ENCODE assay signal across 8 cellular contexts in the genomic region with DNA sequence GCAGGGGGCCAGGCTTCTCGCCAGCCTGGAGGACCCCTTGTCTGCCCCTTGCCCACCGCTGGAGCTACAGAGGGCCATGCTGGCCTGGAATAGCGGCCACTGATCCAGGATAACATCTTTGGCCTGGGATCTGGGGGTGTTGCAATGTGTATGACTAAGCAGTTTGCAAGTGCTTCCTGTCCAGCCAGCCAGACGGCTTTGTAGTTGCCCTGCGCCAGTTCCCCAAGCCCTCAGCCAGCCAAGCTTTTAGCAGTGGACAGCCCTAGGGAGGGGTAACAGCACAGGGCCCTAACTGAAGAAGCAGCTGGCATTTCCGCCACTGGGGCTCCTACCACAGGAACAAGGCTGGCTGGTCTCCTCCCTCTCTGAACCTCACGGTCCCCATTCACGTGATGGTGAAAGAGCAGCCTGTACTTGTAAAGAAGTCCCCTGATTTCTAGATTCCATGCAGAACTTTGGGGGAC. TPM values are rescaled to one million over a fixed set of nuclear protein-coding genes. Genes with fewer than 3 reads are reported as not detected.
DNase-seq lines count a peak whose midpoint lies in the region; TF ChIP-seq lines count a peak whose summit lies in the region.

No MANE protein-coding gene starts in this region.

- DNase-seq in COLO668 (lab: John Stamatoyannopoulos, UW; ENCODE audit: unreplicated experiment) (peak; percentile 66), NCI-H510A (lab: John Stamatoyannopoulos, UW) (peak; percentile 82), coronary artery (ENCODE audit: low spot score) (peak; percentile 90), mesenchymal stem cell (peak; percentile 98), NCI-H1436 treated with DMSO at 0.1 percent for 48 hours (lab: John Stamatoyannopoulos, UW) (no peak), H9 (no peak)
- no peak for DNase-seq in activated CD4-positive, alpha-beta T cell treated with anti-CD3 and anti-CD28 coated beads for 48 hours
- DNase-seq in activated effector memory CD4-positive, alpha-beta T cell treated with anti-CD3 and anti-CD28 coated beads, Interleukin-2, amount 50 U/mL, for 16 hours, result no peak

- H3K18ac ChIP-seq in mesenchymal stem cell (ENCODE audit: low read depth in 1 of 2, low read length in 2 of 2) (peak overlapping the region; percentile 91 to 100), H9 (ENCODE audit: insufficient read length, low read depth, low read length) (no peak overlapping the region)

- H2AFZ ChIP-seq in mesenchymal stem cell (ENCODE audit: low read depth, low read length), result no peak overlapping the region
- no peak overlapping the region for H2AFZ ChIP-seq in H9 (ENCODE audit: low read length)

- peak overlapping the region; percentile 98 to 100 for H3K4ac ChIP-seq in mesenchymal stem cell (ENCODE audit: low read depth in 1 of 2, low read length in 2 of 2)
- H3K4ac ChIP-seq in H9 (ENCODE audit: low read depth, low read length), result no peak overlapping the region

- WGBS in mesenchymal stem cell, result 13% methylated on average over 8 of the region's 8 CpGs
- no CpG with 5 or more reads among the region's 8 CpGs for WGBS in H9 (ENCODE audit: extremely low coverage, insufficient read length, low lambda C conversion rate)

- H4K5ac ChIP-seq in H9 (ENCODE audit: insufficient read length, low read depth, low read length), result no peak overlapping the region

- H3K4me2 ChIP-seq in mesenchymal stem cell (ENCODE audit: low read length, poor library complexity, severe bottlenecking) (no peak overlapping the region), H9 (ENCODE audit: insufficient read depth, insufficient read length, low read length) (no peak overlapping the region)

- H3K14ac ChIP-seq in mesenchymal stem cell (ENCODE audit: low read length in 2 of 2), result peak overlapping the region in 1 of 2 experiments; percentile 94
- no peak overlapping the region for H3K14ac ChIP-seq in H9 (ENCODE audit: insufficient read depth, low read length)

- peak overlapping the region; percentile 43 to 86 for H3K27ac ChIP-seq in coronary artery
- peak overlapping the region; percentile 31 for H3K27ac ChIP-seq in mesenchymal stem cell (ENCODE audit: low read length, poor library complexity, severe bottlenecking)
- no peak overlapping the region for H3K27ac ChIP-seq in H9 (ENCODE audit: insufficient read length, low read depth, low read length)

- H3K23ac ChIP-seq in mesenchymal stem cell (ENCODE audit: low read length in 2 of 2), result peak overlapping the region in 1 of 2 experiments; percentile 90
- no peak overlapping the region for H3K23ac ChIP-seq in H9 (ENCODE audit: insufficient read length, low read depth, low read length)

- H3K4me1 ChIP-seq in mesenchymal stem cell (ENCODE audit: control insufficient read depth, insufficient read depth, low read depth, low read length), result peaks cover 13% of the 10 kb centered on the region
- H3K4me1 ChIP-seq in H9 (ENCODE audit: insufficient read depth, low read length), result no peaks in the 10 kb centered on the region

- no peaks in the 10 kb centered on the region for H3K23me2 ChIP-seq in H9 (ENCODE audit: insufficient read length, low read depth, low read length, poor library complexity, severe bottlenecking)

- peaks cover 0 to 54% (median 6%) of the 10 kb centered on the region in 3 experiments; a peak in 4 of 7 replicates for H3K36me3 Mint-ChIP-seq in H9 (ENCODE audit: insufficient read depth in 1 of 3, low read depth in 3 of 3)

- peaks cover 61 to 74% of the 10 kb centered on the region in 2 experiments for H3K36me3 ChIP-seq in mesenchymal stem cell (ENCODE audit: control insufficient read depth in 1 of 2, insufficient read depth in 2 of 2, low read depth in 1 of 2, low read length in 2 of 2)

- peak overlapping the region; percentile 58 for H3K9ac ChIP-seq in mesenchymal stem cell (ENCODE audit: low read length)
- H3K9ac ChIP-seq in H9 (ENCODE audit: extremely low read depth, insufficient read length, low read length), result no peak overlapping the region

- H3T11ph ChIP-seq in H9 (ENCODE audit: low read length), result no peak overlapping the region

- peaks cover 5% of the 10 kb centered on the region for H3K79me1 ChIP-seq in mesenchymal stem cell (replicated peaks; ENCODE audit: low read length, poor library complexity, severe bottlenecking)
- no peaks in the 10 kb centered on the region for H3K79me1 ChIP-seq in H9 (ENCODE audit: insufficient read depth, low read depth, low read length, poor library complexity, severe bottlenecking)

- peak overlapping the region; percentile 100 for H2BK12ac ChIP-seq in mesenchymal stem cell (ENCODE audit: low read length in 2 of 2)
- H2BK12ac ChIP-seq in H9 (ENCODE audit: insufficient read length, low read depth, low read length), result no peak overlapping the region

- H3K4me3 Mint-ChIP-seq in H9, result no peak overlapping the region

- H4K20me1 ChIP-seq in H9 (ENCODE audit: control insufficient read depth, insufficient read depth, insufficient read length), result no peaks in the 10 kb centered on the region

- H2BK120ac ChIP-seq in mesenchymal stem cell (ENCODE audit: low read depth, low read length), result peak overlapping the region; percentile 100
- H2BK120ac ChIP-seq in H9 (ENCODE audit: low read depth, low read length, poor library complexity, severe bottlenecking), result no peak overlapping the region

- no peak overlapping the region for H3K56ac ChIP-seq in H9 (ENCODE audit: insufficient read length, low read depth, low read length)

- peaks cover 6 to 16% of the 10 kb centered on the region in 2 experiments for H3K4me1 Mint-ChIP-seq in H9

- no peak overlapping the region; a peak in 1 of 7 replicates for H3K27ac Mint-ChIP-seq in H9

- no peaks in the 10 kb centered on the region for H3K79me2 ChIP-seq in H9 (ENCODE audit: insufficient read depth, low read length)

- H3K9me3 Mint-ChIP-seq in H9, result no peaks in the 10 kb centered on the region

- H3K4me3 ChIP-seq in coronary artery (peak overlapping the region; percentile 27), mesenchymal stem cell (ENCODE audit: insufficient read depth in 1 of 2, low read depth in 1 of 2, low read length in 2 of 2) (peak overlapping the region in 1 of 2 experiments; percentile 21)

- peak overlapping the region; percentile 100 for H4K8ac ChIP-seq in mesenchymal stem cell (ENCODE audit: low read length)
- no peak overlapping the region for H4K8ac ChIP-seq in H9 (replicated peaks; ENCODE audit: insufficient read length, low read depth, low read length)

- no peak overlapping the region for H2BK5ac ChIP-seq in mesenchymal stem cell (ENCODE audit: low read depth, low read length, poor library complexity, severe bottlenecking)
- H2BK5ac ChIP-seq in H9 (ENCODE audit: insufficient read length, low read length), result no peak overlapping the region

- H3K27me3 Mint-ChIP-seq in H9 (ENCODE audit: low read depth), result no peaks in the 10 kb centered on the region

- no peaks in the 10 kb centered on the region for H3K9me3 ChIP-seq in mesenchymal stem cell (ENCODE audit: control insufficient read depth, low read length)
- H3K9me3 ChIP-seq in H9 (ENCODE audit: control insufficient read depth, low read depth, low read length), result no peaks in the 10 kb centered on the region

- H2BK15ac ChIP-seq in mesenchymal stem cell (ENCODE audit: low read depth, poor library complexity, severe bottlenecking), result peak overlapping the region; percentile 82
- H2BK15ac ChIP-seq in H9 (ENCODE audit: low read depth, low read length), result no peak overlapping the region

- H2AK5ac ChIP-seq in mesenchymal stem cell (ENCODE audit: low read length, severe bottlenecking) (peak overlapping the region; percentile 71), H9 (ENCODE audit: insufficient read length, low read length) (no peak overlapping the region)

- H4K91ac ChIP-seq in mesenchymal stem cell (ENCODE audit: low read length), result peak overlapping the region; percentile 100
- H4K91ac ChIP-seq in H9 (ENCODE audit: insufficient read length, low read depth, low read length), result no peak overlapping the region

- no peaks in the 10 kb centered on the region for H3K27me3 ChIP-seq in mesenchymal stem cell (ENCODE audit: control insufficient read depth in 1 of 2, insufficient read depth in 1 of 2, low read length in 2 of 2)
- H3K27me3 ChIP-seq in H9 (ENCODE audit: insufficient read depth, low read length), result no peaks in the 10 kb centered on the region

- TF ChIP-seq CTCF in coronary artery (IDR thresholded peaks at IDR 0.05) (no peak), H9 (conservative IDR thresholded peaks at IDR 0.05) (no peak)

- no peak overlapping the region for H2BK20ac ChIP-seq in H9 (ENCODE audit: low read depth, low read length, poor library complexity, severe bottlenecking)

RNA-seq across cellular contexts. Expression of gene UQCR10, which starts 32.1 kb away (rescaled TPM):
- 145 TPM for polyA plus RNA-seq in mesenchymal stem cell (2013, experiment 1 of 2)
- polyA plus RNA-seq in mesenchymal stem cell (2013, experiment 2 of 2), result 148 TPM
- total RNA-seq in H9 (2021), result 116 and 124 TPM in 2 replicates

RNA-seq across cellular contexts. Expression of gene ZMAT5, which starts 32.4 kb away (rescaled TPM):
- 30.6 TPM for polyA plus RNA-seq in mesenchymal stem cell (2013, experiment 1 of 2)
- 33.0 TPM for polyA plus RNA-seq in mesenchymal stem cell (2013, experiment 2 of 2)
- total RNA-seq in H9 (2021), result 13.4 and 13.9 TPM in 2 replicates

RNA-seq across cellular contexts. Expression of gene ASCC2, which starts 38.8 kb away (rescaled TPM):
- 43.5 TPM for polyA plus RNA-seq in mesenchymal stem cell (2013, experiment 1 of 2)
- 43.8 TPM for polyA plus RNA-seq in mesenchymal stem cell (2013, experiment 2 of 2)
- 46.5 and 48.2 TPM in 2 replicates for total RNA-seq in H9 (2021)

Comparison
In these comparisons a context has a peak if more than half of its experiments do, and no peak if none do; other contexts are left out.
1. DNase-seq: peak in COLO668 (single experiment), NCI-H510A (single experiment), coronary artery (single experiment) and mesenchymal stem cell (single experiment); none in activated CD4-positive, alpha-beta T cell treated with anti-CD3 and anti-CD28 coated beads for 48 hours (single experiment), activated effector memory CD4-positive, alpha-beta T cell treated with anti-CD3 and anti-CD28 coated beads, Interleukin-2, amount 50 U/mL, for 16 hours (single experiment), NCI-H1436 treated with DMSO at 0.1 percent for 48 hours (single experiment) and H9 (single experiment).